Comparison of ENCODE assay signal across 13 cellular contexts in the genomic region with DNA sequence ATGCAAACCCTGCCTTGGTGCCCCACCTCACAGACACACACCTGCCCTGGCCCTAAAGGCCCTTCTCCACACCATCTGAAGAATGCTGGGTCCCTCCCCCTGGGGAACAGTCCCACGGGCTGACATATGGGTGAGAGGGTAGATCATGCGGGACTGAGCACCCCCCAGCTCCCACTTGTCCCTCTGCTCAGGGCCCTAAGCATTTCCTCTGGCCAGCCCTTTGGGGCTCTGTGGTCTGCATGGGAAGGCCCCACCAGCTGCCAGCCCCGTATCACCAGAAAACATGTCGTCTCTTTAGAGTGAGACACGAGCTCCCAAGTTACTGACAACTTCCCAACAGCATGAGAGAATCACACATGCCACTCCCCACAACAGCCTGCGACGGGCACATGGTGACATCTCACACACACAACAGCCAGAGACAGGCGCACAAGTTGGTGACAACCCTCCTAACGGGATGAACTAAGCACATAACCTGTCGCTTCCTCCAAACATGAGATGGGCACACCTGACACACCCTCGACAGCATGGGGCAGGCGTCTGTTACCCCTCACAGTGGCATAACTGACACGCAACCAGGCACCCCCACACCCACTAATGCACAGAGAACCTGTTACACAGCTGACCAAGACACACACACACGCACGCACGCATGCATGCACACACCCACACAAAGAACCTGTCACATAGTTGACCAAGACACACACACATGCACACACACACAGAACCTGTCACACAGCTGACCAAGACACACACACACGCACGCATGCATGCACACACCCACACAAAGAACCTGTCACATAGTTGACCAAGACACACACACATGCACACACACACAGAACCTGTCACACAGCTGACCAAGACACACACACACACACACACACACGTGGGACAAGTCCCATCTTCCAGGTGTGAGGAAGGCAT. TPM values are rescaled to one million over a fixed set of nuclear protein-coding genes. Genes with fewer than 3 reads are reported as not detected.
DNase-seq lines count a peak whose midpoint lies in the region; ATAC-seq, FAIRE-seq and TF ChIP-seq lines count a peak whose summit lies in the region.
"Had no signal": no experiment of that assay in that cellular context is flagged by ENCODE, and none has a peak within 500 bp of the region (broad histone marks: within the 10 kb centered on the region; RNA-seq: fewer than 3 reads in every experiment).

No MANE protein-coding gene starts in this region.

- peaks cover 93% of the 10 kb centered on the region for H3K4me1 Mint-ChIP-seq in chondrocyte (ENCODE audit: low read depth)
- peaks cover 51% of the 10 kb centered on the region for H3K4me1 Mint-ChIP-seq in stimulated activated effector memory CD8-positive, alpha-beta T cell treated with anti-CD3 and anti-CD28 coated beads, Interleukin-12 subunit alpha, Interleukin-12 subunit beta, amount 100 ng/mL, for 72 hours

- H3K4me3 Mint-ChIP-seq in chondrocyte (ENCODE audit: unreplicated experiment) = no peak overlapping the region
- no peak overlapping the region for H3K4me3 Mint-ChIP-seq in stimulated activated effector memory CD8-positive, alpha-beta T cell treated with anti-CD3 and anti-CD28 coated beads, Interleukin-12 subunit alpha, Interleukin-12 subunit beta, amount 100 ng/mL, for 72 hours
- H3K4me3 Mint-ChIP-seq: CD4-positive, alpha-beta memory T cell; central memory CD8-positive, alpha-beta T cell had no signal

- ATAC-seq in lung (ENCODE audit: insufficient read depth, low FRiP score) = no peak
- ATAC-seq in stimulated activated effector memory CD8-positive, alpha-beta T cell treated with anti-CD3 and anti-CD28 coated beads, Interleukin-12 subunit alpha, Interleukin-12 subunit beta, amount 100 ng/mL, for 72 hours = no peak
- no peak for ATAC-seq in GM21423 (IDR thresholded peaks at IDR 0.05; ENCODE audit: unreplicated experiment)
- no peak for ATAC-seq in HG03039 (IDR thresholded peaks at IDR 0.05; ENCODE audit: unreplicated experiment)

- peaks cover 0 to 5% of the 10 kb centered on the region in 2 donors for H3K36me3 ChIP-seq in lung (ENCODE audit: control insufficient read depth in 2 of 2, insufficient read depth in 2 of 2, low read length in 2 of 2)

- 67 to 73% methylated on average over 19 of the region's 19 CpGs for WGBS in lung, 2 donors

- no peak for TF ChIP-seq POLR2A in GM12892 (IDR thresholded peaks at IDR 0.05; ENCODE audit: low read depth, low read length)

- no peaks in the 10 kb centered on the region for H3K36me3 Mint-ChIP-seq in chondrocyte (ENCODE audit: low read depth)
- peaks cover 11% of the 10 kb centered on the region for H3K36me3 Mint-ChIP-seq in stimulated activated effector memory CD8-positive, alpha-beta T cell treated with anti-CD3 and anti-CD28 coated beads, Interleukin-12 subunit alpha, Interleukin-12 subunit beta, amount 100 ng/mL, for 72 hours
- H3K36me3 Mint-ChIP-seq: CD4-positive, alpha-beta memory T cell had no signal

- peaks cover 11 to 41% of the 10 kb centered on the region in 2 donors for H3K4me1 ChIP-seq in lung (ENCODE audit: control insufficient read depth in 2 of 2, insufficient read depth in 2 of 2, low read length in 2 of 2)

- H3K27me3 ChIP-seq in lung (ENCODE audit: control insufficient read depth, insufficient read depth) = no peaks in the 10 kb centered on the region

- H3K27me3 Mint-ChIP-seq in chondrocyte (ENCODE audit: low read depth) = no peaks in the 10 kb centered on the region
- H3K27me3 Mint-ChIP-seq: CD4-positive, alpha-beta memory T cell; central memory CD8-positive, alpha-beta T cell had no signal

- intact Hi-C loops in posterior cingulate gyrus (cut with DNase I) = no loop called here

- H3K9me3 Mint-ChIP-seq in chondrocyte (ENCODE audit: low read depth) = no peaks in the 10 kb centered on the region
- no peaks in the 10 kb centered on the region for H3K9me3 Mint-ChIP-seq in stimulated activated effector memory CD8-positive, alpha-beta T cell treated with anti-CD3 and anti-CD28 coated beads, Interleukin-12 subunit alpha, Interleukin-12 subunit beta, amount 100 ng/mL, for 72 hours
- H3K9me3 Mint-ChIP-seq: CD4-positive, alpha-beta memory T cell; central memory CD8-positive, alpha-beta T cell had no signal

- TF ChIP-seq CTCF in chondrocyte (IDR thresholded peaks at IDR 0.05) (no peak), lung (IDR thresholded peaks at IDR 0.05; ENCODE audit: control extremely low read depth, extremely low read depth) (no peak)

- H3K27ac ChIP-seq in lung (ENCODE audit: low read depth in 1 of 2, low read length in 1 of 2) = peak overlapping the region; percentile 83 to 91

- peak; percentile 50 for FAIRE-seq in GM12892 (lab: Jason Lieb, UNC)
- FAIRE-seq: small intestine had no signal

- no peak for DNase-seq in GM12892 (ENCODE audit: insufficient read length)
- DNase-seq in chondrocyte (ENCODE audit: low spot score) = no peak
- DNase-seq in lung (ENCODE audit: low spot score) = no peak
- no peak for DNase-seq in stimulated activated effector memory CD8-positive, alpha-beta T cell treated with anti-CD3 and anti-CD28 coated beads, Interleukin-12 subunit alpha, Interleukin-12 subunit beta, amount 100 ng/mL, for 72 hours (ENCODE audit: low spot score in 2 of 2)
- no peak for DNase-seq in posterior cingulate gyrus
- no peak for DNase-seq in SW 1271 (lab: John Stamatoyannopoulos, UW)
- DNase-seq: KG1, NCI-H510A treated with DMSO at 0.1 percent for 48 hours had no signal

- H3K9me3 ChIP-seq in lung (ENCODE audit: control insufficient read depth in 2 of 2, insufficient read depth in 1 of 2, low read length in 1 of 2) = no peaks in the 10 kb centered on the region

- no peak overlapping the region for H3K4me3 ChIP-seq in lung

- H3K27ac Mint-ChIP-seq in chondrocyte (ENCODE audit: unreplicated experiment) = peak overlapping the region; percentile 86
- peak overlapping the region; percentile 66 for H3K27ac Mint-ChIP-seq in stimulated activated effector memory CD8-positive, alpha-beta T cell treated with anti-CD3 and anti-CD28 coated beads, Interleukin-12 subunit alpha, Interleukin-12 subunit beta, amount 100 ng/mL, for 72 hours

RNA-seq across cellular contexts. Expression of gene AHDC1, which starts 41.2 kb away (rescaled TPM):
- polyA plus RNA-seq in GM12892 (2012; ENCODE audit: missing spikeins) = 2.8 TPM
- 61.6 to 86.7 TPM (median 61.8 TPM) in 3 replicates for total RNA-seq in chondrocyte
- total RNA-seq in lung = 10 to 100 TPM; 31.8 to 37.9 TPM
- 10 to 100 TPM; 10.3 to 11.8 TPM for polyA plus RNA-seq in lung
